ENCODE assay signal across 12 cellular contexts in the genomic region with DNA sequence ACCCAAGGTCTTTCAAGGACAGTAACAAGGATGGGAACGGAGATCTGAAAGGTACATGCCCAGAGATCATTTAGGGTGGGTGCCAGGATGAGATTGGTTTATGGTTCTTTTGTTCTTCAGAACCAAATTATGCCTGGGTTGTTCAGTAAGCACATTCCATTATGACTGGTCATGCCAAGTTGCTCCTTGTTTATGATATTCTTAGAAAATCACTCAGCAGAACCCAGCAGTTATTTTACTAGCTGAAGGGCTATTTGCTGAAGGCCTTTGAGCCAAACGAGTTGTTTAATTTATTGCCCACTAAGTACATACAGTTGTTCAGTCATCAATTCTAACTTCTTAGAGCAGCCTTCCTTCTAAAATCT. TPM values are rescaled to one million over a fixed set of nuclear protein-coding genes. Genes with fewer than 3 reads are reported as not detected.
DNase-seq lines count a peak whose midpoint lies in the region; TF ChIP-seq lines count a peak whose summit lies in the region.
"Had no signal": no experiment of that assay in that cellular context is flagged by ENCODE, and none has a peak within 500 bp of the region (broad histone marks: within the 10 kb centered on the region; RNA-seq: fewer than 3 reads in every experiment).

No MANE protein-coding gene starts in this region.

- H3K27ac ChIP-seq in coronary artery, result peak overlapping the region; percentile 15 to 72
- peak overlapping the region; percentile 70 to 83 for H3K27ac ChIP-seq in mucosa of rectum (ENCODE audit: low read depth in 2 of 2, low read length in 2 of 2)

- in situ Hi-C loops in Caki2 (cut with HindIII; ENCODE audit: low pct_unique_long_range_greater_than_20kb, low sequenced_read_pairs), result no loop called here

- TF ChIP-seq CTCF in coronary artery (IDR thresholded peaks at IDR 0.05), result no peak

- H3K4me3 ChIP-seq in coronary artery (no peak overlapping the region), mucosa of rectum (ENCODE audit: low read length in 2 of 2) (peak overlapping the region; percentile 59 to 67)

- peaks cover 10% of the 10 kb centered on the region in 2 donors for H3K4me1 ChIP-seq in mucosa of rectum (ENCODE audit: control insufficient read depth in 2 of 2, insufficient read depth in 2 of 2, low read length in 2 of 2)

- DNase-seq in Caki2 (ENCODE audit: low read depth) (peak; percentile 84), NCI-H226 (peak; percentile 50), coronary artery (ENCODE audit: low spot score) (no peak), DMS153 (lab: John Stamatoyannopoulos, UW) (no peak), anterior cingulate cortex (lab: John Stamatoyannopoulos, UW) (no peak), DMS114 treated with DMSO at 0.1 percent for 48 hours (lab: John Stamatoyannopoulos, UW; ENCODE audit: unreplicated experiment) (no peak)
- no peak for DNase-seq in activated naive CD4-positive, alpha-beta T cell treated with Interleukin-2 at 50 U/mL for 16 hours
- DNase-seq: activated CD4-positive, alpha-beta T cell treated with anti-CD3 and anti-CD28 coated beads for 48 hours; left ventricle myocardium superior; NCI-H510A treated with DMSO at 0.1 percent for 48 hours; stimulated activated naive B cell treated with anti-CD40 and anti-IgM and Interleukin-4, amounts not matched to agents 10 μg/mL and 1 μg/mL and 100 μg/mL, for 72 hours had no signal

- peak overlapping the region in 1 of 2 donors; percentile 18 for H3K9ac ChIP-seq in mucosa of rectum (ENCODE audit: low read depth in 1 of 2, low read length in 2 of 2)

- H3K9me3 ChIP-seq in mucosa of rectum (ENCODE audit: control insufficient read depth in 2 of 2, low read length in 2 of 2), result no peaks in the 10 kb centered on the region

- H3K36me3 ChIP-seq in mucosa of rectum (ENCODE audit: control insufficient read depth in 2 of 2, insufficient read depth in 2 of 2, low read length in 2 of 2), result no peaks in the 10 kb centered on the region

- H3K27me3 ChIP-seq in mucosa of rectum (ENCODE audit: control insufficient read depth in 2 of 2, insufficient read depth in 2 of 2, low read length in 2 of 2), result peaks cover 0 to 3% of the 10 kb centered on the region in 2 donors

RNA-seq across cellular contexts. Expression of a gene that starts 0.6 kb away (rescaled TPM):
- 11.9 and 27.6 TPM in 2 replicates for total RNA-seq in Caki2 (2014; rRNA removed; shearing (Covaris generic); ENCODE audit: low replicate concordance)
- total RNA-seq: left ventricle myocardium superior had no signal

Comparison
In these comparisons a context has a peak if more than half of its experiments do, and no peak if none do; other contexts are left out.
1. DNase-seq: peak in Caki2 (single experiment) and NCI-H226 (single experiment); none in coronary artery (single experiment), DMS153 (single experiment), anterior cingulate cortex (0 of 58), activated naive CD4-positive, alpha-beta T cell treated with Interleukin-2 at 50 U/mL for 16 hours (single experiment) and DMS114 treated with DMSO at 0.1 percent for 48 hours (single experiment).